In the genomic region with DNA sequence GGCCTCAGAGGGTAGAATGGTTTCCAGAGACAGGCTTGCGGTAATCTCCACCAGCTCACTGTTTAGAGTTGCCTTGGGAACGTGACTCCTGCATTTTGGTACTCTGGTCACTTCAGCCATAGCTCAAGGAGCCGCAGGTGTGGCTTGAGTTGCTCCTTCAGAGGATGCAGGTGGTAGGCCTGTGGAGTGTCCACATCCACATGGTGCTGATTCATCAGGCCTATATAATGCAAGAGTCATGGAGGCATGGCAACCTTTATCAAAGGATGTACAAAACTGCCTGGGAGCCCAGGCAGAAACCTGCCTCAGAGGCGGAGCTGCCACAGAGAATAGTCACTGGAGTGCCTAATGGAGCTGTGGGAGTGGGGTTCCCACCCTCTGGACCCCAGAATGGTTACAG, we compare ENCODE assay signal across 14 cellular contexts.
DNase-seq lines count a peak whose midpoint lies in the region; ATAC-seq, FAIRE-seq and TF ChIP-seq lines count a peak whose summit lies in the region.
"Had no signal": no experiment of that assay in that cellular context is flagged by ENCODE, and none has a peak within 500 bp of the region (broad histone marks: within the 10 kb centered on the region; RNA-seq: fewer than 3 reads in every experiment).

No MANE protein-coding gene starts in this region.

- TF ChIP-seq RAD21 in H1 (IDR thresholded peaks at IDR 0.05 in 1 of 2, conservative IDR thresholded peaks at IDR 0.05 in 1 of 2; ENCODE audit: low read depth in 2 of 2, low read length in 2 of 2) = no peak

- POLR2A ChIA-PET in H1 (lab: Charles Lee; ENCODE audit: partially characterized antibody) = no interaction called here

- H3K27ac ChIP-seq in H1 (ENCODE audit: low read depth, low read length) = no peak overlapping the region
- no peak overlapping the region for H3K27ac ChIP-seq in lung (ENCODE audit: low read depth in 1 of 2, low read length in 1 of 2)
- H3K27ac ChIP-seq in adrenal gland = no peak overlapping the region
- H3K27ac ChIP-seq: BLaER1 treated with 17β-estradiol and CSF1 and Interleukin-3, amounts not matched to agents 10 nM and 100 nM; GM23248 had no signal

- no peak overlapping the region for H2BK5ac ChIP-seq in H1 (ENCODE audit: low read depth, low read length)

- H2BK15ac ChIP-seq in H1 (ENCODE audit: low read length) = no peak overlapping the region

- TF ChIP-seq POLR2A in H1 (IDR thresholded peaks at IDR 0.05; ENCODE audit: control extremely low read depth in 1 of 2, low read depth in 2 of 2, low read length in 2 of 2) = no peak
- no peak for TF ChIP-seq POLR2A in adrenal gland (IDR thresholded peaks at IDR 0.05)

- H3K56ac ChIP-seq in H1 (replicated peaks; ENCODE audit: insufficient read length, low read depth, low read length) = no peak overlapping the region

- H3K27ac Mint-ChIP-seq in activated naive CD8-positive, alpha-beta T cell treated with anti-CD3 and anti-CD28 coated beads, Interleukin-2, amount 50 U/mL, for 24 hours = no peak overlapping the region
- H3K27ac Mint-ChIP-seq: CD4-positive, CD25-positive, alpha-beta regulatory T cell had no signal

- H3K4me3 Mint-ChIP-seq in activated naive CD8-positive, alpha-beta T cell treated with anti-CD3 and anti-CD28 coated beads, Interleukin-2, amount 50 U/mL, for 24 hours = no peak overlapping the region
- H3K4me3 Mint-ChIP-seq: CD4-positive, CD25-positive, alpha-beta regulatory T cell; H9 had no signal

- no peak overlapping the region for H3K4me2 ChIP-seq in H1 (ENCODE audit: insufficient read depth in 1 of 2, low read depth in 2 of 2, low read length in 2 of 2)
- H3K4me2 ChIP-seq: BLaER1 treated with 17β-estradiol and CSF1 and Interleukin-3, amounts not matched to agents 10 nM and 100 nM had no signal

- H3K36me3 Mint-ChIP-seq in activated naive CD8-positive, alpha-beta T cell treated with anti-CD3 and anti-CD28 coated beads, Interleukin-2, amount 50 U/mL, for 24 hours (ENCODE audit: low read depth) = no peaks in the 10 kb centered on the region
- H3K36me3 Mint-ChIP-seq: CD4-positive, CD25-positive, alpha-beta regulatory T cell had no signal

- H4K20me1 ChIP-seq in H1 (replicated peaks in 1 of 2; ENCODE audit: control insufficient read depth in 1 of 2, insufficient read depth in 2 of 2, low read length in 2 of 2) = no peaks in the 10 kb centered on the region
- H4K20me1 ChIP-seq: BLaER1 treated with 17β-estradiol and CSF1 and Interleukin-3, amounts not matched to agents 10 nM and 100 nM had no signal

- CTCF ChIA-PET in H1 (lab: Charles Lee; ENCODE audit: partially characterized antibody) = interaction anchor here (0.7 to 1.3 kb wide), 2 partner anchors 15 to 300 kb away, joined by 4 read pairs; no protein-coding TSS in a partner anchor

- no peak overlapping the region for H4K8ac ChIP-seq in H1 (ENCODE audit: extremely low read depth, insufficient read depth, low read length)

- no peak for TF ChIP-seq EP300 in H1 (IDR thresholded peaks at IDR 0.05; ENCODE audit: borderline replicate concordance in 1 of 2, low read depth in 2 of 2, low read length in 2 of 2)

- H3K4me3 ChIP-seq in H1 (ENCODE audit: extremely low read depth in 1 of 4, insufficient read depth in 2 of 4, low read depth in 3 of 4, low read length in 4 of 4) = no peak overlapping the region
- H3K4me3 ChIP-seq in lung = peak overlapping the region; percentile 8
- H3K4me3 ChIP-seq in adrenal gland = no peak overlapping the region
- H3K4me3 ChIP-seq: BLaER1 treated with 17β-estradiol and CSF1 and Interleukin-3, amounts not matched to agents 10 nM and 100 nM; GM12878; GM23248 had no signal

- no peaks in the 10 kb centered on the region for H3K79me1 ChIP-seq in H1 (ENCODE audit: low read depth, low read length)

- no peak overlapping the region for H2BK120ac ChIP-seq in H1 (replicated peaks; ENCODE audit: low read depth, low read length)

- H2AFZ ChIP-seq in H1 (ENCODE audit: low read length) = no peak overlapping the region
- H2AFZ ChIP-seq: GM23248 had no signal

- no peak for ATAC-seq in lung (ENCODE audit: insufficient read depth, low FRiP score)
- no peak for ATAC-seq in GM18502 (IDR thresholded peaks at IDR 0.05; ENCODE audit: poor library complexity, unreplicated experiment)
- no peak for ATAC-seq in activated naive CD8-positive, alpha-beta T cell treated with anti-CD3 and anti-CD28 coated beads, Interleukin-2, amount 50 U/mL, for 24 hours
- ATAC-seq: GM12878 had no signal

- H3K14ac ChIP-seq in H1 (ENCODE audit: insufficient read length) = no peak overlapping the region

- no peaks in the 10 kb centered on the region for H3K23me2 ChIP-seq in H1 (ENCODE audit: low read depth, low read length)

- no peaks in the 10 kb centered on the region for H3K79me2 ChIP-seq in H1 (ENCODE audit: control insufficient read depth in 1 of 2, insufficient read depth in 2 of 2, low read length in 2 of 2)

- TF ChIP-seq CTCF in H1 (IDR thresholded peaks at IDR 0.05; ENCODE audit: control extremely low read depth in 1 of 3, insufficient read depth in 1 of 3, low read depth in 1 of 3, low read length in 3 of 3) (no peak), lung (IDR thresholded peaks at IDR 0.05; ENCODE audit: control extremely low read depth, extremely low read depth) (no peak), adrenal gland (IDR thresholded peaks at IDR 0.05) (no peak)

- no peak overlapping the region for H3K4ac ChIP-seq in H1 (replicated peaks; ENCODE audit: insufficient read length, low read depth, low read length)

- H3K23ac ChIP-seq in H1 (ENCODE audit: insufficient read length) = no peak overlapping the region

- peaks cover 4% of the 10 kb centered on the region for H3K9me3 Mint-ChIP-seq in activated naive CD8-positive, alpha-beta T cell treated with anti-CD3 and anti-CD28 coated beads, Interleukin-2, amount 50 U/mL, for 24 hours

- WGBS in H1 (ENCODE audit: extremely low coverage in 1 of 2, insufficient coverage in 1 of 2, insufficient read length in 1 of 2, insufficient replicate concordance in 2 of 2, low coverage in 1 of 2, low lambda C conversion rate in 2 of 2, missing lambda C conversion rate in 1 of 2), 2 experiments = 91% methylated on average over 4 of the region's 4 CpGs; no CpG with 5 or more reads in 1 of the 2 experiments
- 86 to 90% methylated on average over 4 of the region's 4 CpGs for WGBS in lung, 2 donors
- WGBS in adrenal gland, 4 donors = 84 to 90% (median 88%) methylated on average over 4 of the region's 4 CpGs

- FAIRE-seq in H1 (lab: Jason Lieb, UNC) = no peak
- FAIRE-seq: GM12878 had no signal

- H2BK20ac ChIP-seq in H1 (ENCODE audit: low read length) = no peak overlapping the region

- H3K36me3 ChIP-seq in H1 (ENCODE audit: control insufficient read depth in 2 of 4, insufficient read depth in 4 of 4, low read length in 3 of 4) (no peaks in the 10 kb centered on the region), lung (ENCODE audit: control insufficient read depth in 2 of 2, insufficient read depth in 2 of 2, low read length in 2 of 2) (no peaks in the 10 kb centered on the region), adrenal gland (replicated peaks in 1 of 2) (no peaks in the 10 kb centered on the region)
- H3K36me3 ChIP-seq: BLaER1 treated with 17β-estradiol and CSF1 and Interleukin-3, amounts not matched to agents 10 nM and 100 nM had no signal

- DNase-seq in NCI-H510A (lab: John Stamatoyannopoulos, UW) (peak; percentile 2), NCI-H510A treated with DMSO at 0.1 percent for 48 hours (lab: John Stamatoyannopoulos, UW) (no peak), H1 (ENCODE audit: low read depth in 1 of 2, low spot score in 2 of 2) (no peak), lung (ENCODE audit: low spot score) (no peak), adrenal gland (no peak)
- no peak for DNase-seq in activated naive CD8-positive, alpha-beta T cell treated with anti-CD3 and anti-CD28 coated beads, Interleukin-2, amount 50 U/mL, for 24 hours
- DNase-seq: ACHN; CD4-positive, CD25-positive, alpha-beta regulatory T cell; DMS79; GM23248; H9 had no signal

- peaks cover 0 to 4% (median 0%) of the 10 kb centered on the region in 4 experiments; a peak in 1 of 7 replicates for H3K4me1 ChIP-seq in H1 (replicated peaks in 1 of 4; ENCODE audit: control insufficient read depth in 3 of 4, insufficient read depth in 4 of 4, low read length in 3 of 4)
- no peaks in the 10 kb centered on the region for H3K4me1 ChIP-seq in lung (ENCODE audit: control insufficient read depth in 2 of 2, insufficient read depth in 2 of 2, low read length in 2 of 2)
- H3K4me1 ChIP-seq in adrenal gland (replicated peaks in 1 of 2) = no peaks in the 10 kb centered on the region

- no peak overlapping the region for H2BK12ac ChIP-seq in H1 (ENCODE audit: low read depth, low read length)

- no peak overlapping the region for H2AK5ac ChIP-seq in H1 (ENCODE audit: low read depth, low read length)

- H3K18ac ChIP-seq in H1 (ENCODE audit: extremely low read depth, low read length) = no peak overlapping the region

- H3K27me3 ChIP-seq in H1 (replicated peaks in 1 of 4; ENCODE audit: control insufficient read depth in 3 of 4, extremely low read depth in 1 of 4, insufficient read depth in 3 of 4, low read length in 3 of 4) (no peaks in the 10 kb centered on the region), lung (ENCODE audit: control insufficient read depth, insufficient read depth) (no peaks in the 10 kb centered on the region), adrenal gland (no peaks in the 10 kb centered on the region)
- H3K27me3 ChIP-seq: BLaER1 treated with 17β-estradiol and CSF1 and Interleukin-3, amounts not matched to agents 10 nM and 100 nM had no signal

- H3K4me1 Mint-ChIP-seq in activated naive CD8-positive, alpha-beta T cell treated with anti-CD3 and anti-CD28 coated beads, Interleukin-2, amount 50 U/mL, for 24 hours = no peaks in the 10 kb centered on the region
- H3K4me1 Mint-ChIP-seq: CD4-positive, CD25-positive, alpha-beta regulatory T cell had no signal

- no peak overlapping the region for H4K5ac ChIP-seq in H1 (ENCODE audit: insufficient read length, low read depth, low read length)

- H3K27me3 Mint-ChIP-seq in activated naive CD8-positive, alpha-beta T cell treated with anti-CD3 and anti-CD28 coated beads, Interleukin-2, amount 50 U/mL, for 24 hours = no peaks in the 10 kb centered on the region
- H3K27me3 Mint-ChIP-seq: CD4-positive, CD25-positive, alpha-beta regulatory T cell had no signal

- intact Hi-C loops in adrenal gland (cut with DNase I) = no loop called here

- peak overlapping the region; percentile 13 for H4K91ac ChIP-seq in H1 (replicated peaks; ENCODE audit: insufficient read length, low read length)

- H3K9ac ChIP-seq in H1 (replicated peaks in 1 of 4; ENCODE audit: extremely low read depth in 1 of 4, low read depth in 3 of 4, low read length in 3 of 4) = no peak overlapping the region
- H3K9ac ChIP-seq: BLaER1 treated with 17β-estradiol and CSF1 and Interleukin-3, amounts not matched to agents 10 nM and 100 nM; GM23248 had no signal

- H3K9me3 ChIP-seq in H1 (ENCODE audit: insufficient read depth in 2 of 2, low read depth in 1 of 2, low read length in 1 of 2) (no peaks in the 10 kb centered on the region), lung (ENCODE audit: control insufficient read depth in 2 of 2, insufficient read depth in 1 of 2, low read length in 1 of 2) (no peaks in the 10 kb centered on the region), adrenal gland (replicated peaks in 1 of 3) (no peaks in the 10 kb centered on the region)
- H3K9me3 ChIP-seq: BLaER1 treated with 17β-estradiol and CSF1 and Interleukin-3, amounts not matched to agents 10 nM and 100 nM had no signal

TF ChIP-seq in H1, 55 proteins besides CTCF, POLR2A, EP300 and RAD21:
- no peak for TF ChIP-seq TAF7 (optimal IDR thresholded peaks at IDR 0.05; ENCODE audit: borderline replicate concordance, low read depth, low read length)
